9 cellular contexts compared by ENCODE assay signal in genomic region chr2:47035615-47036488, GRCh38.
DNase-seq lines count a peak whose midpoint lies in the region; ATAC-seq and TF ChIP-seq lines count a peak whose summit lies in the region.
"Had no signal": no experiment of that assay in that cellular context is flagged by ENCODE, and none has a peak within 500 bp of the region (broad histone marks: within the 10 kb centered on the region; RNA-seq: fewer than 3 reads in every experiment).

No MANE protein-coding gene starts in this region.

- no peak for DNase-seq in GM23338 (ENCODE audit: low spot score)
- DNase-seq in SJSA1 (ENCODE audit: low read depth in 1 of 2, low spot score in 2 of 2), result no peak
- peak; percentile 17 for DNase-seq in fibroblast of villous mesenchyme (ENCODE audit: low read depth)
- no peak for DNase-seq in activated CD8-positive, alpha-beta memory T cell treated with anti-CD3 and anti-CD28 coated beads, Interleukin-2, amount 50 U/mL, for 4 hours
- no peak for DNase-seq in NCI-H1694 treated with DMSO at 0.1 percent for 48 hours (lab: John Stamatoyannopoulos, UW)
- DNase-seq in HEK293T (ENCODE audit: extremely low spot score), result no peak
- DNase-seq in dedifferentiated amniotic fluid mesenchymal stem cell (ENCODE audit: extremely low spot score), result no peak
- DNase-seq: NCI-H1105 treated with DMSO at 0.1 percent for 48 hours had no signal

- H3K36me3 Mint-ChIP-seq in GM23338 (ENCODE audit: low read depth), result no peaks in the 10 kb centered on the region

- ATAC-seq in GM23338, result no peak

- H3K4me1 Mint-ChIP-seq in GM23338, result peaks cover 27% of the 10 kb centered on the region

- H2AFZ ChIP-seq in GM23338, result no peak overlapping the region

- H3K4me2 ChIP-seq in GM23338, result no peak overlapping the region

- 0 out of 2 replicates have a peak, but pooled peaks cover 3% of the 10 kb centered on the region for H4K20me1 ChIP-seq in GM23338 (replicated peaks; ENCODE audit: insufficient read depth)

- peak overlapping the region; percentile 78 for H3K27ac Mint-ChIP-seq in GM23338

- TF ChIP-seq CTCF in GM23338 (conservative IDR thresholded peaks at IDR 0.05; ENCODE audit: low read depth in 2 of 2) (no peak), fibroblast of villous mesenchyme (IDR thresholded peaks at IDR 0.05; ENCODE audit: insufficient read depth, low read depth, low read length) (no peak)

- H3F3A ChIP-seq in GM23338 (replicated peaks; ENCODE audit: low read depth), result peaks cover 10% of the 10 kb centered on the region; the same call in 1 of the 2 replicates

- CTCF ChIA-PET in HEK293T (lab: Yijun Ruan, JAX), result no interaction called here

- no peak overlapping the region for H3K4me3 ChIP-seq in GM23338
- H3K4me3 ChIP-seq in SJSA1, result no peak overlapping the region
- no peak overlapping the region for H3K4me3 ChIP-seq in fibroblast of villous mesenchyme (ENCODE audit: low read depth, low read length)
- no peak overlapping the region for H3K4me3 ChIP-seq in skeletal muscle tissue (ENCODE audit: low read length in 3 of 3)

- H3K4me1 ChIP-seq in GM23338 (ENCODE audit: insufficient read depth) (peaks cover 16% of the 10 kb centered on the region), SJSA1 (replicated peaks) (peaks cover 47% of the 10 kb centered on the region), skeletal muscle tissue (ENCODE audit: control insufficient read depth in 3 of 3, insufficient read depth in 3 of 3, low read length in 3 of 3) (peaks cover 79 to 88% (median 84%) of the 10 kb centered on the region in 3 donors)

- H3K4me3 Mint-ChIP-seq in GM23338, result no peak overlapping the region

- no peaks in the 10 kb centered on the region for H3K9me3 Mint-ChIP-seq in GM23338

- H3K27ac ChIP-seq in GM23338 (ENCODE audit: low read depth) (peak overlapping the region; percentile 37; the same call in 1 of the 2 replicates), SJSA1 (peak overlapping the region; percentile 100), skeletal muscle tissue (ENCODE audit: low read depth, low read length) (peak overlapping the region; percentile 93)

- H3K36me3 ChIP-seq in GM23338 (ENCODE audit: insufficient read depth), result 0 out of 2 replicates have a peak, but pooled peaks cover 2% of the 10 kb centered on the region
- H3K36me3 ChIP-seq in SJSA1, result peaks cover 40% of the 10 kb centered on the region
- peaks cover 0 to 7% (median 3%) of the 10 kb centered on the region in 3 donors for H3K36me3 ChIP-seq in skeletal muscle tissue (ENCODE audit: control insufficient read depth in 3 of 3, insufficient read depth in 3 of 3, low read length in 3 of 3)

- H3K9me3 ChIP-seq in SJSA1 (replicated peaks), result no peaks in the 10 kb centered on the region
- no peaks in the 10 kb centered on the region for H3K9me3 ChIP-seq in skeletal muscle tissue (ENCODE audit: control insufficient read depth in 3 of 3, low read length in 3 of 3)

- H3K27me3 Mint-ChIP-seq in GM23338 (ENCODE audit: insufficient read depth, low read depth, poor library complexity), result peaks cover 13% of the 10 kb centered on the region

- peak overlapping the region in 1 of 3 donors; percentile 33 for H3K9ac ChIP-seq in skeletal muscle tissue (ENCODE audit: low read depth in 1 of 3, low read length in 3 of 3)

- no peaks in the 10 kb centered on the region for H3K79me2 ChIP-seq in GM23338 (replicated peaks; ENCODE audit: insufficient read depth)

- no peaks in the 10 kb centered on the region for H3K27me3 ChIP-seq in GM23338 (ENCODE audit: insufficient read depth)
- no peaks in the 10 kb centered on the region for H3K27me3 ChIP-seq in SJSA1 (replicated peaks)
- no peaks in the 10 kb centered on the region for H3K27me3 ChIP-seq in skeletal muscle tissue (ENCODE audit: control insufficient read depth in 3 of 3, insufficient read depth in 3 of 3, low read length in 3 of 3)

- POLR2A ChIA-PET in HEK293T (lab: Yijun Ruan, JAX), result no interaction called here

- H3K9me2 ChIP-seq in GM23338 (ENCODE audit: insufficient read depth), result no peaks in the 10 kb centered on the region

TF ChIP-seq in GM23338, 12 proteins besides CTCF, POLR2A, EP300 and RAD21 (continues in another document):
- no peak for TF ChIP-seq ZNF114 (CRISPR knock-in tag; IDR thresholded peaks at IDR 0.05)
- no peak for TF ChIP-seq EZH2 (IDR thresholded peaks at IDR 0.05; ENCODE audit: low read depth, unreplicated experiment)
- no peak for TF ChIP-seq NANOG (IDR thresholded peaks at IDR 0.05; ENCODE audit: borderline replicate concordance)
- no peak for TF ChIP-seq EZH2phosphoT487 (IDR thresholded peaks at IDR 0.05; ENCODE audit: unreplicated experiment)
- no peak for TF ChIP-seq ETS1 (IDR thresholded peaks at IDR 0.05)
- no peak for TF ChIP-seq STAT1 (IDR thresholded peaks at IDR 0.05; ENCODE audit: unreplicated experiment)

TF ChIP-seq in HEK293T, 16 proteins besides CTCF, POLR2A, EP300 and RAD21:
- TF ChIP-seq BHLHE40 (IDR thresholded peaks at IDR 0.05; ENCODE audit: borderline replicate concordance) (no peak), ELF4 (IDR thresholded peaks at IDR 0.05) (no peak), CTBP1 (IDR thresholded peaks at IDR 0.05; ENCODE audit: borderline replicate concordance) (no peak), FOXA1 (IDR thresholded peaks at IDR 0.05) (no peak), LEF1 (IDR thresholded peaks at IDR 0.05; ENCODE audit: borderline replicate concordance) (no peak), NFRKB (IDR thresholded peaks at IDR 0.05) (no peak), ZNF384 (IDR thresholded peaks at IDR 0.05) (no peak), SP1 (IDR thresholded peaks at IDR 0.05) (no peak), TARDBP (IDR thresholded peaks at IDR 0.05) (no peak), SUZ12 (IDR thresholded peaks at IDR 0.05) (no peak), PKNOX1 (IDR thresholded peaks at IDR 0.05) (no peak), L3MBTL2 (conservative IDR thresholded peaks at IDR 0.05) (no peak), ARNT (IDR thresholded peaks at IDR 0.05) (no peak), HDGF (IDR thresholded peaks at IDR 0.05; ENCODE audit: borderline replicate concordance) (no peak), FOXK2 (IDR thresholded peaks at IDR 0.05) (no peak), FOXM1 (IDR thresholded peaks at IDR 0.05; ENCODE audit: borderline replicate concordance) (no peak)

Comparison
In these comparisons a context has a peak if more than half of its experiments do, and no peak if none do; other contexts are left out.
1. H3K27ac ChIP-seq: peak in every context shown above with its lines; median percentile 100 in SJSA1; 93 in skeletal muscle tissue; 37 in GM23338.